ENCODE assay signal across 2 cellular contexts in the genomic region with DNA sequence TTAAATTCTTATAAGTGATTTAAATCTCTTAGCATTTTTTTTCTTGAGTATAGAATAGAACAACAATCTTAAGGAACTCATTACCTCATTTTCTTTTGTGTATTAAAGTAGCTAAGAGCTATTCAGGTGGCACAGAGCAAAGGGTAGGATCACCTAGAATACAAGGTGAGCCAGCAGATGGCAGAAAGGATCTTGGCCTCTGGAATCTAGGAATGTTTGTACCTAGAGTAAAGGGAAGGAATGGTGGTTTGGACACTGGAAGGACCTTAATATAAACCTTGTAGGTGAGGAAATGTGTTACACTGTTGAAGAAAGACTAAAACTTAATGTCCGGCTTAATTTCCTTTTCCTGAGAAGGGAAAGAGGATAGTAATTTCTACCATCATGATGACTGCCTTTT.
TF ChIP-seq lines count a peak whose summit lies in the region.

No MANE protein-coding gene starts in this region.

TF ChIP-seq in GM23338, 12 proteins besides CTCF, POLR2A, EP300 and RAD21 (continued from another document):
- TF ChIP-seq STAT1 (IDR thresholded peaks at IDR 0.05; ENCODE audit: unreplicated experiment): no peak
- TF ChIP-seq ZNF114 (CRISPR knock-in tag; IDR thresholded peaks at IDR 0.05): no peak
- no peak for TF ChIP-seq POLR2AphosphoS5 (IDR thresholded peaks at IDR 0.05; ENCODE audit: low read depth)
- TF ChIP-seq JUNB (IDR thresholded peaks at IDR 0.05; ENCODE audit: unreplicated experiment): no peak

TF ChIP-seq in H1, 55 proteins besides CTCF, POLR2A, EP300 and RAD21 (continued from another document):
- TF ChIP-seq GTF2F1 (IDR thresholded peaks at IDR 0.05; ENCODE audit: borderline replicate concordance, low read depth, low read length) (no peak), JUN (IDR thresholded peaks at IDR 0.05; ENCODE audit: low read depth, low read length) (no peak), EGR1 (IDR thresholded peaks at IDR 0.05; ENCODE audit: borderline replicate concordance, low read depth, low read length) (no peak), GABPA (IDR thresholded peaks at IDR 0.05; ENCODE audit: borderline replicate concordance, insufficient read depth, low read length) (no peak), PHF8 (conservative IDR thresholded peaks at IDR 0.05; ENCODE audit: low read depth, low read length) (no peak), BACH1 (IDR thresholded peaks at IDR 0.05; ENCODE audit: low read length) (no peak), SIX5 (IDR thresholded peaks at IDR 0.05; ENCODE audit: low read depth, low read length) (no peak), TAF1 (IDR thresholded peaks at IDR 0.05; ENCODE audit: low read depth, low read length) (no peak), CBX8 (IDR thresholded peaks at IDR 0.05; ENCODE audit: borderline replicate concordance, low read depth, low read length) (no peak), SP2 (IDR thresholded peaks at IDR 0.05; ENCODE audit: low read length) (no peak), KDM1A (IDR thresholded peaks at IDR 0.05; ENCODE audit: borderline replicate concordance, low read length) (no peak), CHD2 (IDR thresholded peaks at IDR 0.05; ENCODE audit: low read length) (no peak), TAF7 (optimal IDR thresholded peaks at IDR 0.05; ENCODE audit: borderline replicate concordance, low read depth, low read length) (no peak), RFX5 (IDR thresholded peaks at IDR 0.05; ENCODE audit: borderline replicate concordance, low read depth, low read length) (no peak), ASH2L (IDR thresholded peaks at IDR 0.05; ENCODE audit: low read length) (no peak), TBP (IDR thresholded peaks at IDR 0.05; ENCODE audit: low read depth, low read length) (no peak), CEBPB (IDR thresholded peaks at IDR 0.05; ENCODE audit: low read depth, low read length) (no peak)
- TF ChIP-seq, protein P1, sequence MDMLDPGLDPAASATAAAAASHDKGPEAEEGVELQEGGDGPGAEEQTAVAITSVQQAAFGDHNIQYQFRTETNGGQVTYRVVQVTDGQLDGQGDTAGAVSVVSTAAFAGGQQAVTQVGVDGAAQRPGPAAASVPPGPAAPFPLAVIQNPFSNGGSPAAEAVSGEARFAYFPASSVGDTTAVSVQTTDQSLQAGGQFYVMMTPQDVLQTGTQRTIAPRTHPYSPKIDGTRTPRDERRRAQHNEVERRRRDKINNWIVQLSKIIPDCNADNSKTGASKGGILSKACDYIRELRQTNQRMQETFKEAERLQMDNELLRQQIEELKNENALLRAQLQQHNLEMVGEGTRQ (IDR thresholded peaks at IDR 0.05; ENCODE audit: low read length): no peak
